ENCODE assay signal across 8 cellular contexts in the genomic region with DNA sequence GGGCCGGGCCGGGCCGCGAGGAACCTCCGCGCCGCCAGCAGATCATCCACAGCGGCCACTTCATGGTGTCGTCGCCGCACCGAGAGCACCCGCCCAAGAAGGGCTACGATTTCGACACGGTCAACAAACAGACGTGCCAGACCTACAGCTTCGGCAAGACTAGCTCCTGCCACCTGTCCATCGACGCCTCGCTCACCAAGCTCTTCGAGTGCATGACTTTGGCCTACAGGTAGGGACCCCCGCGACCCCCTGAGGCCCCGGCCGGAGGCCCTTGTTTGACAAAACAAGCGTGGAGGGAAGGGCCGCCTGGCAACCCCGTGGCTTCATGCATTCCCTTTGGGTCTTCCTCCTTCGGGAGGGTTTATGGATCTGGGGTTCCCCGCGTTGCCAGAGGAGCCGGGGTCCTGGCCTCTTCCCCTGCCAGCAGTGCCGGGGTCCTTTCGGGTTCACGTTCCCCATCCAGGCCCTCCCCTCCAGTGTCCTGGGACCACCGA. TPM values are rescaled to one million over a fixed set of nuclear protein-coding genes. Genes with fewer than 3 reads are reported as not detected.
A peak's percentile ranks its signal among the peaks of the same experiment; 100 is the strongest.
DNase-seq lines count a peak whose midpoint lies in the region; ATAC-seq and TF ChIP-seq lines count a peak whose summit lies in the region.

No MANE protein-coding gene starts in this region.

- intact Hi-C loops in activated B cell treated with CpG ODN at 0.5 μM for 24 hours (cut with micrococcal nuclease) (loop anchor here (2.0 to 10.0 kb wide), 5 partner anchors 44 to 893 kb away; a partner anchor contains a TSS), esophagus squamous epithelium (cut with DNase I) (no loop called here)

- peaks cover 6% of the 10 kb centered on the region for H3K36me3 Mint-ChIP-seq in activated B cell treated with CpG ODN at 0.5 μM for 24 hours (ENCODE audit: low read depth)

- POLR2A ChIA-PET in activated B cell treated with CpG ODN at 0.5 μM for 24 hours (lab: Charles Lee), result interaction anchor here (0.5 to 3.1 kb wide), 8 partner anchors 10 to 1751 kb away, joined by 3 to 39 read pairs (median 6); a partner anchor contains a TSS

- WGBS in esophagus squamous epithelium, 2 donors, result 0% methylated on average over 4 to 15 of the region's 37 CpGs

- H3K27me3 Mint-ChIP-seq in activated B cell treated with CpG ODN at 0.5 μM for 24 hours, result no peaks in the 10 kb centered on the region

- H3K4me3 Mint-ChIP-seq in activated B cell treated with CpG ODN at 0.5 μM for 24 hours, result peak overlapping the region; percentile 86

- H3K4me1 Mint-ChIP-seq in activated B cell treated with CpG ODN at 0.5 μM for 24 hours, result peaks cover 71% of the 10 kb centered on the region

- peak overlapping the region; percentile 85 to 95 (median 90) for H3K27ac ChIP-seq in esophagus squamous epithelium
- H3K27ac ChIP-seq in neutrophil, result peak overlapping the region; percentile 87

- H3K9me3 Mint-ChIP-seq in activated B cell treated with CpG ODN at 0.5 μM for 24 hours, result no peaks in the 10 kb centered on the region

- H3K4me1 ChIP-seq in esophagus squamous epithelium (peaks cover 18 to 65% (median 29%) of the 10 kb centered on the region in 3 donors), neutrophil (ENCODE audit: control insufficient read depth in 1 of 2, insufficient read depth in 1 of 2, low read depth in 1 of 2, low read length in 1 of 2) (peaks cover 52% of the 10 kb centered on the region in 2 experiments)

- H3K36me3 ChIP-seq in esophagus squamous epithelium (peaks cover 0 to 8% (median 0%) of the 10 kb centered on the region in 3 donors), neutrophil (no peaks in the 10 kb centered on the region)

- CTCF ChIA-PET in activated B cell treated with CpG ODN at 0.5 μM for 24 hours (lab: Charles Lee), result interaction anchor here (0.8 kb wide), 1 partner anchor 13 kb away, joined by 3 read pairs; no protein-coding TSS in a partner anchor

- H3K27ac Mint-ChIP-seq in activated B cell treated with CpG ODN at 0.5 μM for 24 hours, result peak overlapping the region; percentile 74

- TF ChIP-seq CTCF in activated B cell treated with CpG ODN at 0.5 μM for 24 hours (IDR thresholded peaks at IDR 0.05) (no peak), esophagus squamous epithelium (IDR thresholded peaks at IDR 0.05) (no peak), neutrophil (IDR thresholded peaks at IDR 0.05) (no peak)

- peak; percentile 54 for DNase-seq in D341Med (ENCODE audit: low spot score)
- DNase-seq in activated B cell treated with CpG ODN at 0.5 μM for 24 hours, result no peak
- DNase-seq in esophagus squamous epithelium (lab: John Stamatoyannopoulos, UW), result no peak
- no peak for DNase-seq in middle frontal gyrus (ENCODE audit: extremely low spot score, low spot score)

- TF ChIP-seq POLR2A in esophagus squamous epithelium (IDR thresholded peaks at IDR 0.05), result no peak

- H3K4me3 ChIP-seq in esophagus squamous epithelium (peak overlapping the region; percentile 58 to 92 (median 64)), neutrophil (ENCODE audit: low read depth in 1 of 2, low read length in 1 of 2) (peak overlapping the region; percentile 94 to 95)

- peak; percentile 8 for ATAC-seq in HG03354 (IDR thresholded peaks at IDR 0.05; ENCODE audit: poor library complexity, severe bottlenecking, unreplicated experiment)
- ATAC-seq in activated B cell treated with CpG ODN at 0.5 μM for 24 hours (ENCODE audit: low read depth), result no peak
- ATAC-seq in GM21381 (IDR thresholded peaks at IDR 0.05; ENCODE audit: unreplicated experiment), result no peak
- no peak for ATAC-seq in GM21526 (IDR thresholded peaks at IDR 0.05; ENCODE audit: low FRiP score, unreplicated experiment)

- H3K27me3 ChIP-seq in esophagus squamous epithelium (no peaks in the 10 kb centered on the region), neutrophil (no peaks in the 10 kb centered on the region)

- H3K9me3 ChIP-seq in esophagus squamous epithelium, result no peaks in the 10 kb centered on the region
- H3K9me3 ChIP-seq in neutrophil, result no peaks in the 10 kb centered on the region

RNA-seq across cellular contexts. Expression of a gene that starts 0.5 kb away (rescaled TPM):
- total RNA-seq in activated B cell treated with CpG ODN at 0.5 μM for 24 hours, result 26.7 and 33.7 TPM in 2 replicates
- total RNA-seq in esophagus squamous epithelium, result 10 to 100 TPM in 3 of 4 donors, 1 to 10 TPM in 1; 9.6 to 20.0 (median 11.4) TPM

RNA-seq across cellular contexts. Expression of a gene that starts 57.4 kb away (rescaled TPM):
- total RNA-seq in activated B cell treated with CpG ODN at 0.5 μM for 24 hours (38.6 and 41.4 TPM in 2 replicates), esophagus squamous epithelium (1 to 10 TPM; 2.5 to 8.6 (median 5.1) TPM)
